Comparison of ENCODE assay signal across 8 cellular contexts in the genomic region with DNA sequence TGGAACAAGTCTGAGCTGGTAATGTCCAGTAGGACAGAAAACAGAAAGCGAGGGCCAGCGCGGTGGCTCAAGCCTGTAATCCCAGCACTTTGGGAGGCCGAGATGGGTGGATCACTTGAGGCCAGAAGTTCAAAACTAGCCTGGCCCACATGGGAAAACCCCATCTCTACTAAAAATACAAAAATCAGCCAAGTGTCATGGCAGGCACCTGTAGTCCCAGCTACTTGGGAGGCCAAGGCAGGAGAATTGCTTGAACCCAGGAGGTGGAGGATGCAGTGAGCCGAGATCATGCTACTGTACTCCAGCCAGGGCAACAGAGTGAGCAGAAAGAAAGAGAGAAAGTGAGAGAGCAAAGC. TPM values are rescaled to one million over a fixed set of nuclear protein-coding genes. Genes with fewer than 3 reads are reported as not detected.
DNase-seq lines count a peak whose midpoint lies in the region; ATAC-seq and TF ChIP-seq lines count a peak whose summit lies in the region.
"Not testable (repeated sequence)": the region's sequence is repeated elsewhere in the genome, so short reads cannot be mapped to it uniquely, and the experiment has no call there.

No MANE protein-coding gene starts in this region.

- H3K27me3 Mint-ChIP-seq in activated T-cell treated with anti-CD3 and anti-CD28 coated beads, Interleukin-2, amount 50 U/mL, for 72 hours (ENCODE audit: low read depth), result not testable (repeated sequence)

- H3K4ac ChIP-seq in mesendoderm (ENCODE audit: low read depth, low read length), result peak overlapping the region; percentile 75

- peak overlapping the region; percentile 29 to 53 for H3K4me3 Mint-ChIP-seq in activated T-cell treated with anti-CD3 and anti-CD28 coated beads, Interleukin-2, amount 50 U/mL, for 72 hours

- not testable (repeated sequence) for H3K36me3 Mint-ChIP-seq in activated T-cell treated with anti-CD3 and anti-CD28 coated beads, Interleukin-2, amount 50 U/mL, for 72 hours (ENCODE audit: insufficient read depth in 2 of 2)

- not testable (repeated sequence) for H3K36me3 ChIP-seq in OCI-LY3 (replicated peaks; ENCODE audit: low read depth, low read length); mesendoderm (ENCODE audit: control insufficient read depth, insufficient read depth, low read length)

- not testable (repeated sequence) for H2BK5ac ChIP-seq in mesendoderm (ENCODE audit: low read length)

- peak overlapping the region; percentile 71 for H3K4me2 ChIP-seq in OCI-LY3 (ENCODE audit: low read length)
- not testable (repeated sequence) for H3K4me2 ChIP-seq in mesendoderm (ENCODE audit: low read length)

- not testable (repeated sequence) for H3K9me3 Mint-ChIP-seq in activated T-cell treated with anti-CD3 and anti-CD28 coated beads, Interleukin-2, amount 50 U/mL, for 72 hours

- not testable (repeated sequence) for H4K8ac ChIP-seq in mesendoderm (ENCODE audit: low read depth, low read length)

- ATAC-seq in GM19035 (IDR thresholded peaks at IDR 0.05; ENCODE audit: unreplicated experiment), result peak; percentile 27
- ATAC-seq in GM21528 (IDR thresholded peaks at IDR 0.05; ENCODE audit: low FRiP score, unreplicated experiment), result peak; percentile 23
- peak; percentile 24 for ATAC-seq in HG02840 (IDR thresholded peaks at IDR 0.05; ENCODE audit: low FRiP score, unreplicated experiment)
- ATAC-seq in HG03175 (IDR thresholded peaks at IDR 0.05; ENCODE audit: unreplicated experiment), result peak; percentile 11
- peak in 1 of 2 donors; percentile 21 for ATAC-seq in activated T-cell treated with anti-CD3 and anti-CD28 coated beads, Interleukin-2, amount 50 U/mL, for 72 hours (replicated peaks in 1 of 2)

- H3K4me1 ChIP-seq in OCI-LY3 (ENCODE audit: low read length), result peaks cover 58% of the 10 kb centered on the region
- H3K4me1 ChIP-seq in mesendoderm (ENCODE audit: control insufficient read depth, low read depth, low read length), result not testable (repeated sequence)

- H3K56ac ChIP-seq in mesendoderm (ENCODE audit: low read length), result not testable (repeated sequence)

- not testable (repeated sequence) for H2BK15ac ChIP-seq in mesendoderm (replicated peaks; ENCODE audit: low read depth)

- H3K4me1 Mint-ChIP-seq in activated T-cell treated with anti-CD3 and anti-CD28 coated beads, Interleukin-2, amount 50 U/mL, for 72 hours (ENCODE audit: low read depth), result peaks cover 17% of the 10 kb centered on the region

- H3K27me3 ChIP-seq in OCI-LY3 (ENCODE audit: low read depth, low read length); mesendoderm (ENCODE audit: insufficient read depth, low read length, poor library complexity): not testable (repeated sequence)

- peak overlapping the region; percentile 3; the same call in 1 of the 2 replicates for H3K4me3 ChIP-seq in GM12864 (ENCODE audit: low read depth, low read length)
- peak overlapping the region; percentile 40 for H3K4me3 ChIP-seq in OCI-LY3 (ENCODE audit: low read length)
- H3K4me3 ChIP-seq in mesendoderm (ENCODE audit: low read length), result not testable (repeated sequence)

- DNase-seq in GM12864 (ENCODE audit: low read depth); activated T-cell treated with anti-CD3 and anti-CD28 coated beads, Interleukin-2, amount 50 U/mL, for 72 hours; mesendoderm: not testable (repeated sequence)

- not testable (repeated sequence) for H4K20me1 ChIP-seq in OCI-LY3 (ENCODE audit: insufficient read depth, low read length)

- H3K27ac ChIP-seq in OCI-LY3 (ENCODE audit: low read length), result peak overlapping the region; percentile 62
- not testable (repeated sequence) for H3K27ac ChIP-seq in mesendoderm (ENCODE audit: low read depth, low read length)

- not testable (repeated sequence) for H3K9me3 ChIP-seq in OCI-LY3 (ENCODE audit: insufficient read depth, low read length)

- no CpG with 5 or more reads among the region's 5 CpGs for WGBS in mesendoderm (ENCODE audit: extremely low coverage, insufficient coverage, low lambda C conversion rate)

- H3K27ac Mint-ChIP-seq in activated T-cell treated with anti-CD3 and anti-CD28 coated beads, Interleukin-2, amount 50 U/mL, for 72 hours, result peak overlapping the region; percentile 24

- H3K23ac ChIP-seq in mesendoderm (ENCODE audit: low read length), result not testable (repeated sequence)

- peak overlapping the region; percentile 61 for H2AFZ ChIP-seq in OCI-LY3 (ENCODE audit: low read depth, low read length)

- H2BK120ac ChIP-seq in mesendoderm (ENCODE audit: low read depth, low read length), result not testable (repeated sequence)

- not testable (repeated sequence) for H3K18ac ChIP-seq in mesendoderm (ENCODE audit: low read length)

- H3K79me2 ChIP-seq in OCI-LY3 (ENCODE audit: low read length); mesendoderm (ENCODE audit: control insufficient read depth, insufficient read depth, low read length): not testable (repeated sequence)

- TF ChIP-seq CTCF in GM12864 (IDR thresholded peaks at IDR 0.05; ENCODE audit: low read depth, low read length, missing control alignments); OCI-LY3 (IDR thresholded peaks at IDR 0.05; ENCODE audit: low read depth, low read length): not testable (repeated sequence)

- not testable (repeated sequence) for H3K79me1 ChIP-seq in mesendoderm (ENCODE audit: low read length)

- H3K9ac ChIP-seq in OCI-LY3 (ENCODE audit: low read length), result peak overlapping the region; percentile 20; the same call in 1 of the 2 replicates
- H3K9ac ChIP-seq in mesendoderm (ENCODE audit: low read length), result not testable (repeated sequence)

- H4K5ac ChIP-seq in mesendoderm (ENCODE audit: low read length), result not testable (repeated sequence)

- H2AK5ac ChIP-seq in mesendoderm (ENCODE audit: low read length), result not testable (repeated sequence)

RNA-seq across cellular contexts. Expression of a gene that starts 52.3 kb away (rescaled TPM):
- total RNA-seq in activated T-cell treated with anti-CD3 and anti-CD28 coated beads, Interleukin-2, amount 50 U/mL, for 72 hours, result 100 to 1,000 TPM in 1 of 2 donors, 10 to 100 TPM in 1; 96.5 to 155 TPM
- polyA plus RNA-seq in mesendoderm (2013, experiment 1 of 2), result 64.9 TPM
- polyA plus RNA-seq in mesendoderm (2013, experiment 2 of 2), result 64.6 TPM
